22 cellular contexts compared by ENCODE assay signal in genomic region chr9:110842169-110842568, GRCh38.
DNase-seq lines count a peak whose midpoint lies in the region; ATAC-seq and TF ChIP-seq lines count a peak whose summit lies in the region.
"Had no signal": no experiment of that assay in that cellular context is flagged by ENCODE, and none has a peak within 500 bp of the region (broad histone marks: within the 10 kb centered on the region; RNA-seq: fewer than 3 reads in every experiment).

No MANE protein-coding gene starts in this region.

- no peak overlapping the region for H2BK5ac ChIP-seq in mesenchymal stem cell (ENCODE audit: low read depth, low read length, poor library complexity, severe bottlenecking)

- DNase-seq in H7 (peak; percentile 25), NCI-H748 treated with DMSO at 0.1 percent for 48 hours (lab: John Stamatoyannopoulos, UW) (peak; percentile 11), epithelial cell of esophagus (ENCODE audit: low read depth) (peak; percentile 37), mesenchymal stem cell (no peak), ecto neural progenitor cell (ENCODE audit: low spot score) (no peak), HuH-7.5 (ENCODE audit: low spot score) (no peak)
- DNase-seq in naive thymus-derived CD8-positive, alpha-beta T cell: no peak
- DNase-seq: AML-193, amniotic stem cell, Calu3, GDM1, heart left ventricle, left ventricle myocardium superior, NCI-H2029 treated with DMSO at 0.1 percent for 48 hours, NCI-H526 treated with DMSO at 0.1 percent for 48 hours, RPMI8226 had no signal

- no peak overlapping the region for H3K9ac ChIP-seq in mesenchymal stem cell (ENCODE audit: low read length)
- H3K9ac ChIP-seq: parathyroid adenoma had no signal

- H2BK12ac ChIP-seq in mesenchymal stem cell (ENCODE audit: low read length in 2 of 2): no peak overlapping the region

- no peak overlapping the region for H3K4me3 ChIP-seq in H7 (ENCODE audit: insufficient read depth, low read depth, low read length)
- no peak overlapping the region for H3K4me3 ChIP-seq in epithelial cell of esophagus (ENCODE audit: low read length)
- H3K4me3 ChIP-seq in mesenchymal stem cell (ENCODE audit: insufficient read depth in 1 of 2, low read depth in 1 of 2, low read length in 2 of 2): no peak overlapping the region
- H3K4me3 ChIP-seq: esophagus muscularis mucosa, heart left ventricle, thoracic aorta had no signal

- no peak for ATAC-seq in naive thymus-derived CD8-positive, alpha-beta T cell
- no peak for ATAC-seq in HG03469 (IDR thresholded peaks at IDR 0.05; ENCODE audit: unreplicated experiment)
- ATAC-seq: heart left ventricle, left ventricle myocardium superior had no signal

- no peak overlapping the region for H3K4me3 Mint-ChIP-seq in naive thymus-derived CD8-positive, alpha-beta T cell
- H3K4me3 Mint-ChIP-seq: IgD-negative memory B cell had no signal

- no peak overlapping the region for H4K91ac ChIP-seq in mesenchymal stem cell (ENCODE audit: low read length)

- H2AFZ ChIP-seq in mesenchymal stem cell (ENCODE audit: low read depth, low read length): no peak overlapping the region
- H2AFZ ChIP-seq: parathyroid adenoma had no signal

- H2BK15ac ChIP-seq in mesenchymal stem cell (ENCODE audit: low read depth, poor library complexity, severe bottlenecking): no peak overlapping the region

- H3K79me1 ChIP-seq in mesenchymal stem cell (replicated peaks; ENCODE audit: low read length, poor library complexity, severe bottlenecking): peaks cover 2% of the 10 kb centered on the region

- no peak overlapping the region for H3K4ac ChIP-seq in mesenchymal stem cell (ENCODE audit: low read depth in 1 of 2, low read length in 2 of 2)

- H4K8ac ChIP-seq in mesenchymal stem cell (ENCODE audit: low read length): no peak overlapping the region

- H3K9me3 Mint-ChIP-seq in naive thymus-derived CD8-positive, alpha-beta T cell: peaks cover 0 to 21% (median 0%) of the 10 kb centered on the region in 9 donors
- H3K9me3 Mint-ChIP-seq: activated T-helper 2 cell treated with anti-CD3 and anti-CD28 coated beads, Interferon-gamma antibody, Interleukin-2, Interleukin-4, amounts not matched to agents 10 μg/mL and 5 μg/mL and 100 μg/mL, durations not matched to agents 14 hours and 24 hours and 36 hours had no signal

- no peak for TF ChIP-seq CTCF in epithelial cell of esophagus (IDR thresholded peaks at IDR 0.05; ENCODE audit: insufficient read depth, low read depth, low read length, missing control alignments)

- H3K27me3 ChIP-seq in H7 (ENCODE audit: control insufficient read depth, insufficient read depth, low read length) (no peaks in the 10 kb centered on the region), mesenchymal stem cell (ENCODE audit: control insufficient read depth in 1 of 2, insufficient read depth in 1 of 2, low read length in 2 of 2) (no peaks in the 10 kb centered on the region)
- H3K27me3 ChIP-seq: heart left ventricle had no signal

- 82% methylated on average over 9 of the region's 9 CpGs for WGBS in mesenchymal stem cell

- no peak overlapping the region for H3K14ac ChIP-seq in mesenchymal stem cell (ENCODE audit: low read length in 2 of 2)

- H3K23ac ChIP-seq in mesenchymal stem cell (ENCODE audit: low read length in 2 of 2): no peak overlapping the region

- H3K18ac ChIP-seq in mesenchymal stem cell (ENCODE audit: low read depth in 1 of 2, low read length in 2 of 2): peak overlapping the region in 1 of 2 experiments; percentile 5

- no peak overlapping the region for H3K4me2 ChIP-seq in mesenchymal stem cell (ENCODE audit: low read length, poor library complexity, severe bottlenecking)

- H3K36me3 ChIP-seq in H7 (replicated peaks; ENCODE audit: control insufficient read depth, insufficient read depth, low read length): no peaks in the 10 kb centered on the region
- no peaks in the 10 kb centered on the region for H3K36me3 ChIP-seq in mesenchymal stem cell (ENCODE audit: control insufficient read depth in 1 of 2, insufficient read depth in 2 of 2, low read depth in 1 of 2, low read length in 2 of 2)
- H3K36me3 ChIP-seq: esophagus muscularis mucosa, heart left ventricle, thoracic aorta had no signal

- H3K27ac Mint-ChIP-seq in naive thymus-derived CD8-positive, alpha-beta T cell: no peak overlapping the region
- H3K27ac Mint-ChIP-seq: activated T-helper 2 cell treated with anti-CD3 and anti-CD28 coated beads, Interferon-gamma antibody, Interleukin-2, Interleukin-4, amounts not matched to agents 10 μg/mL and 5 μg/mL and 100 μg/mL, durations not matched to agents 14 hours and 24 hours and 36 hours; IgD-negative memory B cell had no signal

- peaks cover 0 to 5% (median 0%) of the 10 kb centered on the region in 3 donors for H3K36me3 Mint-ChIP-seq in naive thymus-derived CD8-positive, alpha-beta T cell

- H3K4me1 Mint-ChIP-seq in naive thymus-derived CD8-positive, alpha-beta T cell: no peaks in the 10 kb centered on the region
- H3K4me1 Mint-ChIP-seq: IgD-negative memory B cell had no signal

- H3K4me1 ChIP-seq in mesenchymal stem cell (ENCODE audit: control insufficient read depth, insufficient read depth, low read depth, low read length): peaks cover 1% of the 10 kb centered on the region
- H3K4me1 ChIP-seq: parathyroid adenoma had no signal

- no peak overlapping the region for H3K27ac ChIP-seq in mesenchymal stem cell (ENCODE audit: low read length, poor library complexity, severe bottlenecking)
- H3K27ac ChIP-seq: esophagus muscularis mucosa, heart left ventricle, parathyroid adenoma, thoracic aorta had no signal

- H3K9me3 ChIP-seq in mesenchymal stem cell (ENCODE audit: control insufficient read depth, low read length): no peaks in the 10 kb centered on the region
- H3K9me3 ChIP-seq: esophagus muscularis mucosa, thoracic aorta had no signal

- POLR2A ChIA-PET in naive thymus-derived CD8-positive, alpha-beta T cell (lab: Charles Lee): no interaction called here

- H3K27me3 Mint-ChIP-seq in naive thymus-derived CD8-positive, alpha-beta T cell: peaks cover 1 to 18% (median 4%) of the 10 kb centered on the region in 5 donors
- H3K27me3 Mint-ChIP-seq: IgD-negative memory B cell had no signal

- no peak overlapping the region for H2BK120ac ChIP-seq in mesenchymal stem cell (ENCODE audit: low read depth, low read length)

- peak overlapping the region; percentile 46 for H2AK5ac ChIP-seq in mesenchymal stem cell (ENCODE audit: low read length, severe bottlenecking)

Comparison
In these comparisons a context has a peak if more than half of its experiments do, and no peak if none do; other contexts are left out.
1. DNase-seq: peak in H7 (single experiment), NCI-H748 treated with DMSO at 0.1 percent for 48 hours (single experiment) and epithelial cell of esophagus (single experiment); none in mesenchymal stem cell (single experiment), ecto neural progenitor cell (single experiment), naive thymus-derived CD8-positive, alpha-beta T cell (0 of 10) and HuH-7.5 (single experiment).